ENCODE assay signal across 26 cellular contexts in genomic region chr2:26584656-26585055, GRCh38. TPM values are rescaled to one million over a fixed set of nuclear protein-coding genes. Genes with fewer than 3 reads are reported as not detected.
"Had no signal": no experiment of that assay in that cellular context is flagged by ENCODE, and none has a peak within 500 bp of the region (broad histone marks: within the 10 kb centered on the region; RNA-seq: fewer than 3 reads in every experiment).

No MANE protein-coding gene starts in this region.

- H3K36me3 ChIP-seq: cardiac muscle cell, stomach had no signal

- H3K9me3 ChIP-seq: psoas muscle, stomach had no signal

- H3K27ac ChIP-seq: cardiac muscle cell, epithelial cell of prostate, foreskin keratinocyte, psoas muscle, stomach had no signal

- H3K4me1 ChIP-seq: foreskin keratinocyte, psoas muscle, stomach had no signal

- H3K4me2 ChIP-seq: smooth muscle cell had no signal

- DNase-seq: activated CD4-positive, alpha-beta T cell treated with anti-CD3 and anti-CD28 coated beads for 48 hours; activated CD4-positive, CD25-positive, alpha-beta regulatory T cell; activated CD8-positive, alpha-beta T cell treated with anti-CD3 and anti-CD28 coated beads, Interleukin-2, amount 10 ng/mL, durations not matched to agents 7 days and 5 days; activated naive CD4-positive, alpha-beta T cell; activated naive CD8-positive, alpha-beta T cell treated with anti-CD3 and anti-CD28 coated beads for 36 hours; amniotic stem cell; foreskin keratinocyte; hippocampal formation; left cardiac atrium; occipital lobe; psoas muscle; right cardiac atrium; stimulated activated CD4-positive, alpha-beta T cell treated with anti-CD3 and anti-CD28 coated beads, Interleukin-4, amount 100 ng/mL, for 24 hours; stomach; trophoblast cell had no signal

- H3K4me3 ChIP-seq: cardiac muscle cell, psoas muscle, smooth muscle cell, stomach had no signal

- ATAC-seq: activated CD8-positive, alpha-beta T cell treated with anti-CD3 and anti-CD28 coated beads, Interleukin-2, amount 10 ng/mL, durations not matched to agents 7 days and 5 days; foreskin keratinocyte; left cardiac atrium; psoas muscle; right cardiac atrium; stimulated activated effector memory CD8-positive, alpha-beta T cell treated with anti-CD3 and anti-CD28 coated beads, Interleukin-12 subunit alpha, Interleukin-12 subunit beta, amount 100 ng/mL, for 72 hours had no signal

RNA-seq across cellular contexts. Expression of gene CIB4, which starts 56.5 kb away (rescaled TPM):
- total RNA-seq: activated CD8-positive, alpha-beta T cell treated with anti-CD3 and anti-CD28 coated beads, Interleukin-2, amount 10 ng/mL, durations not matched to agents 7 days and 5 days; activated naive CD8-positive, alpha-beta T cell treated with anti-CD3 and anti-CD28 coated beads for 36 hours; activated T-helper 1 cell treated with anti-CD3 and anti-CD28 coated beads, Interleukin-12 subunit alpha, Interleukin-12 subunit beta, Interleukin-2, Interleukin-4 antibody, amounts not matched to agents 30 ng/mL and 10 ng/mL and 1 ng/mL, durations not matched to agents 14 hours and 24 hours and 36 hours; cardiac muscle cell; dermis microvascular lymphatic vessel endothelial cell; endodermal cell; fibroblast of lung; foreskin keratinocyte; lower leg skin; mesothelial cell of epicardium; occipital lobe; psoas muscle; right cardiac atrium; smooth muscle cell; temporal lobe had no signal
- polyA plus RNA-seq: cardiac muscle cell, fibroblast of lung, foreskin keratinocyte, psoas muscle, right cardiac atrium, smooth muscle cell had no signal
